ENCODE assay signal across 2 cellular contexts in the genomic region with DNA sequence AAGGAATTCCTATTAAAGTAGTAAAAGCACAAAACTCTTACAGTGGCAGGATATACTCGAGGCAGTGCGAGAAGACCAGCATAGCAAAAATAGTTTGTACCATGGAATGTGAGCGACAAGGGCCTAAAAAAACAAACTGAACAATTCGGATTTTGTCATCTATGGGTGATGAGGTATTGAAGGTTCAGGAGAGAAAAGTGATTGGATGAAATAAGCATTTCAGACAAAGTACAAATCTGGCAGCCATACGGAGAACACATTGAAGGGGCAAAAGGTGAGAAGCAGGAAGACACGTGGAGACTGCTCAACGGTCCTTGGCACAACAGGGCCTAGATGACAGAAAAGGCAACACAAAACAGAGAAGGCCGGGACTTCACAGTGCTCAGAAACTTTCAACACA.
TF ChIP-seq lines count a peak whose summit lies in the region.

No MANE protein-coding gene starts in this region.

TF ChIP-seq in liver, 16 proteins besides CTCF, POLR2A, EP300 and RAD21:
- no peak for TF ChIP-seq FOXA1 (IDR thresholded peaks at IDR 0.05)
- peak; percentile 12 for TF ChIP-seq NR2F2 (IDR thresholded peaks at IDR 0.05)

TF ChIP-seq in HepG2, 621 proteins besides CTCF, POLR2A, EP300 and RAD21:
- TF ChIP-seq ZNF629 (CRISPR knock-in tag; conservative IDR thresholded peaks at IDR 0.05) (no peak), PAF1 (CRISPR knock-in tag; IDR thresholded peaks at IDR 0.05) (no peak)
- TF ChIP-seq, protein P1, sequence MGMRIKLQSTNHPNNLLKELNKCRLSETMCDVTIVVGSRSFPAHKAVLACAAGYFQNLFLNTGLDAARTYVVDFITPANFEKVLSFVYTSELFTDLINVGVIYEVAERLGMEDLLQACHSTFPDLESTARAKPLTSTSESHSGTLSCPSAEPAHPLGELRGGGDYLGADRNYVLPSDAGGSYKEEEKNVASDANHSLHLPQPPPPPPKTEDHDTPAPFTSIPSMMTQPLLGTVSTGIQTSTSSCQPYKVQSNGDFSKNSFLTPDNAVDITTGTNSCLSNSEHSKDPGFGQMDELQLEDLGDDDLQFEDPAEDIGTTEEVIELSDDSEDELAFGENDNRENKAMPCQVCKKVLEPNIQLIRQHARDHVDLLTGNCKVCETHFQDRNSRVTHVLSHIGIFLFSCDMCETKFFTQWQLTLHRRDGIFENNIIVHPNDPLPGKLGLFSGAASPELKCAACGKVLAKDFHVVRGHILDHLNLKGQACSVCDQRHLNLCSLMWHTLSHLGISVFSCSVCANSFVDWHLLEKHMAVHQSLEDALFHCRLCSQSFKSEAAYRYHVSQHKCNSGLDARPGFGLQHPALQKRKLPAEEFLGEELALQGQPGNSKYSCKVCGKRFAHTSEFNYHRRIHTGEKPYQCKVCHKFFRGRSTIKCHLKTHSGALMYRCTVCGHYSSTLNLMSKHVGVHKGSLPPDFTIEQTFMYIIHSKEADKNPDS (CRISPR knock-in tag; IDR thresholded peaks at IDR 0.05): no peak
TF ChIP-seq in HepG2: peak in this region for 0.
